22 cellular contexts compared by ENCODE assay signal in genomic region chr13:89307278-89307677, GRCh38.
"Had no signal": no experiment of that assay in that cellular context is flagged by ENCODE, and none has a peak within 500 bp of the region (broad histone marks: within the 10 kb centered on the region; RNA-seq: fewer than 3 reads in every experiment).

No MANE protein-coding gene starts in this region.

- H3K9me3 Mint-ChIP-seq: activated CD4-positive, alpha-beta T cell treated with anti-CD3 and anti-CD28 coated beads, Interleukin-2, amount 10 ng/mL, durations not matched to agents 24 days and 14 days had no signal

- H3K27ac ChIP-seq: coronary artery, right atrium auricular region, skin epidermis, stomach, testis, upper lobe of left lung had no signal

- H3K27me3 ChIP-seq: right atrium auricular region, stomach, testis, upper lobe of left lung had no signal

- H3K4me1 Mint-ChIP-seq: activated CD4-positive, alpha-beta T cell treated with anti-CD3 and anti-CD28 coated beads, Interleukin-2, amount 10 ng/mL, durations not matched to agents 24 days and 14 days; activated naive CD8-positive, alpha-beta T cell treated with anti-CD3 and anti-CD28 coated beads for 36 hours; central memory CD8-positive, alpha-beta T cell; natural killer cell had no signal

- H3K4me3 ChIP-seq: coronary artery, right atrium auricular region, skin epidermis, stomach, testis, upper lobe of left lung had no signal

- H3K27ac Mint-ChIP-seq: activated CD4-positive, alpha-beta T cell treated with anti-CD3 and anti-CD28 coated beads, Interleukin-2, amount 10 ng/mL, durations not matched to agents 24 days and 14 days; activated naive CD8-positive, alpha-beta T cell treated with anti-CD3 and anti-CD28 coated beads for 36 hours; brain; natural killer cell had no signal

- H3K4me1 ChIP-seq: right atrium auricular region, testis, upper lobe of left lung had no signal

- ATAC-seq: natural killer cell had no signal

- H3K36me3 ChIP-seq: right atrium auricular region, stomach, upper lobe of left lung had no signal

- H3K4me3 Mint-ChIP-seq: activated CD4-positive, alpha-beta T cell treated with anti-CD3 and anti-CD28 coated beads, Interleukin-2, amount 10 ng/mL, durations not matched to agents 24 days and 14 days; activated naive CD8-positive, alpha-beta T cell treated with anti-CD3 and anti-CD28 coated beads for 36 hours; brain; central memory CD8-positive, alpha-beta T cell; natural killer cell had no signal

- DNase-seq: activated CD4-positive, alpha-beta T cell treated with anti-CD3 and anti-CD28 coated beads, Interleukin-2, amount 10 ng/mL, durations not matched to agents 24 days and 14 days; activated CD4-positive, CD25-positive, alpha-beta regulatory T cell; activated gamma-delta T cell treated with Interleukin-2 at 50 U/mL for 16 hours; activated naive CD8-positive, alpha-beta T cell treated with anti-CD3 and anti-CD28 coated beads for 36 hours; effector CD8-positive, alpha-beta T cell; foreskin fibroblast; hippocampal formation; mesendoderm; natural killer cell; nucleus accumbens; posterior cingulate gyrus; stimulated activated CD4-positive, alpha-beta T cell treated with anti-CD3 and anti-CD28 coated beads, Interleukin-4, amount 100 ng/mL, for 24 hours; stomach; testis; upper lobe of left lung had no signal

- H3K9me3 ChIP-seq: right atrium auricular region, stomach, testis, upper lobe of left lung had no signal

- FAIRE-seq: endothelial cell of umbilical vein, keratinocyte had no signal

- H3K36me3 Mint-ChIP-seq: activated naive CD8-positive, alpha-beta T cell treated with anti-CD3 and anti-CD28 coated beads for 36 hours; brain; natural killer cell had no signal
